In genomic region chr7:129630341-129630740, GRCh38 we compare ENCODE assay signal across 1 cellular context.
TF ChIP-seq lines count a peak whose summit lies in the region.

No MANE protein-coding gene starts in this region.

TF ChIP-seq in GM23338, 12 proteins besides CTCF, POLR2A, EP300 and RAD21 (continued from another document):
- TF ChIP-seq ZNF462 (CRISPR knock-in tag; IDR thresholded peaks at IDR 0.05) = no peak
- no peak for TF ChIP-seq REST (IDR thresholded peaks at IDR 0.05; ENCODE audit: unreplicated experiment)
